ENCODE assay signal across 8 cellular contexts in the genomic region with DNA sequence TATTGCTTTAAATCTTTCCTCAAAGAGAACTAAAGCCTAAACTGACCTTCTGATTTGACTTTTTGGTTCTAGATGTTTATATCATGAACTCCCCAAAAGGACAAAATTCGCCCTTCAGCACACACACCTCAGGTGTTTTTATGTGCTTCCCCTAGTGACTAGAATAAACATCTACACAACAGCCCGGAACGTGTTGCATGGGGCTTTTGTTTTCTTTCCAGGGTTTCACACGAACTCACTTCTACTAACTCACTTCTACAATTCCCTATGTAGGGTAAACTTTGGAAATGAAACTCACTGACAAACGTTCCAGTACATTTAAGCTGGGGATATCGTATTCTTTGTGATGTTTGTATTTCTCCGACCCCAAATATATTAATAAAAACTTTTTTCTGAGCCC. TPM values are rescaled to one million over a fixed set of nuclear protein-coding genes. Genes with fewer than 3 reads are reported as not detected.
A peak's percentile ranks its signal among the peaks of the same experiment; 100 is the strongest.
DNase-seq lines count a peak whose midpoint lies in the region; ATAC-seq and TF ChIP-seq lines count a peak whose summit lies in the region.

No MANE protein-coding gene starts in this region.

- H3K4me3 ChIP-seq in heart left ventricle (peak overlapping the region; percentile 36 to 97 (median 84)), ascending aorta (peak overlapping the region; percentile 90 to 97), spleen (peak overlapping the region; percentile 59 to 94 (median 74))

- ATAC-seq in heart left ventricle (no peak), left ventricle myocardium superior (no peak), HG03108 (IDR thresholded peaks at IDR 0.05; ENCODE audit: unreplicated experiment) (peak; percentile 33)

- 1 to 4% (median 3%) methylated on average over 7 of the region's 7 CpGs for WGBS in heart left ventricle, 4 donors
- 1 to 3% (median 2%) methylated on average over 7 of the region's 7 CpGs for WGBS in spleen, 5 donors

- peaks cover 0 to 56% (median 49%) of the 10 kb centered on the region in 12 donors for H3K4me1 ChIP-seq in heart left ventricle
- H3K4me1 ChIP-seq in ascending aorta, result peaks cover 3 to 34% of the 10 kb centered on the region in 2 donors
- peaks cover 33 to 64% (median 56%) of the 10 kb centered on the region in 6 donors for H3K4me1 ChIP-seq in spleen

- TF ChIP-seq POLR2A in heart left ventricle (IDR thresholded peaks at IDR 0.05) (no peak), spleen (IDR thresholded peaks at IDR 0.05) (no peak)

- H3K9me3 ChIP-seq in heart left ventricle (no peaks in the 10 kb centered on the region), ascending aorta (no peaks in the 10 kb centered on the region), spleen (no peaks in the 10 kb centered on the region)

- H3K36me3 ChIP-seq in heart left ventricle (no peaks in the 10 kb centered on the region), ascending aorta (no peaks in the 10 kb centered on the region), spleen (no peaks in the 10 kb centered on the region)

- H3K27ac ChIP-seq in heart left ventricle (peak overlapping the region in 7 of 12 donors; percentile 95 to 99 (median 98)), ascending aorta (peak overlapping the region; percentile 95 to 99), spleen (peak overlapping the region in 7 of 8 donors; percentile 89 to 99 (median 97))

- intact Hi-C loops in heart left ventricle (cut with DNase I), result loop anchor here in 2 of 10 donors (5.0 to 10.0 kb wide), 2 partner anchors 233 to 236 kb away; a partner anchor contains a TSS
- intact Hi-C loops in left ventricle myocardium superior (cut with micrococcal nuclease), result no loop called here
- intact Hi-C loops in ascending aorta (cut with DNase I), result loop anchor here (5.0 to 10.0 kb wide), 4 partner anchors 233 to 1644 kb away; a partner anchor contains a TSS
- intact Hi-C loops in spleen (cut with DNase I; ENCODE audit: low total_unique reads), result no loop called here

- H3K27me3 ChIP-seq in heart left ventricle (no peaks in the 10 kb centered on the region), ascending aorta (no peaks in the 10 kb centered on the region), spleen (replicated peaks in 1 of 7) (no peaks in the 10 kb centered on the region)

- TF ChIP-seq CTCF in heart left ventricle (IDR thresholded peaks at IDR 0.05) (peak in 1 of 12 donors; percentile 6), ascending aorta (IDR thresholded peaks at IDR 0.05) (peak in 1 of 3 experiments; percentile 10), spleen (IDR thresholded peaks at IDR 0.05 in 8 of 11, conservative IDR thresholded peaks at IDR 0.05 in 3 of 11) (no peak)

- DNase-seq in heart left ventricle, result no peak
- no peak for DNase-seq in left ventricle myocardium superior
- DNase-seq in NOMO-1 treated with DMSO at 0.1 percent for 48 hours (lab: John Stamatoyannopoulos, UW; ENCODE audit: unreplicated experiment), result peak; percentile 48
- DNase-seq in ascending aorta (ENCODE audit: low spot score in 2 of 2), result no peak
- DNase-seq in iPS-NIHi7 (ENCODE audit: extremely low spot score), result peak; percentile 13
- DNase-seq in spleen, result no peak
- no peak for DNase-seq in OCI-M2 (lab: John Stamatoyannopoulos, UW; ENCODE audit: unreplicated experiment)

RNA-seq across cellular contexts. Expression of a gene that starts 1.4 kb away (rescaled TPM):
- total RNA-seq in heart left ventricle (10 to 100 TPM; 13.2 to 55.7 (median 30.6) TPM), left ventricle myocardium superior (29.5 TPM), ascending aorta (14.4 TPM), spleen (10 to 100 TPM; 59.2 to 98.7 (median 89.6) TPM)
- polyA plus RNA-seq in heart left ventricle (10 to 100 TPM; 32.5 to 37.6 TPM), spleen (10 to 100 TPM; 67.3 to 89.7 (median 85.7) TPM)

Comparison
In these comparisons a context has a peak if more than half of its experiments do, and no peak if none do; other contexts are left out.
1. DNase-seq: peak in NOMO-1 treated with DMSO at 0.1 percent for 48 hours (single experiment) and iPS-NIHi7 (single experiment); none in heart left ventricle (0 of 5), left ventricle myocardium superior (single experiment), ascending aorta (0 of 2), spleen (single experiment) and OCI-M2 (single experiment).
2. Peak in every context shown above with its lines, with median percentiles within 50 percentile points of each other: H3K27ac ChIP-seq and H3K4me3 ChIP-seq.